10 cellular contexts compared by ENCODE assay signal in genomic region chr3:64121750-64122311, GRCh38.
"Had no signal": no experiment of that assay in that cellular context is flagged by ENCODE, and none has a peak within 500 bp of the region (broad histone marks: within the 10 kb centered on the region; RNA-seq: fewer than 3 reads in every experiment).

No MANE protein-coding gene starts in this region.

- DNase-seq: activated CD4-positive, alpha-beta T cell treated with anti-CD3 and anti-CD28 coated beads, Interleukin-2, amount 10 ng/mL, durations not matched to agents 24 days and 14 days; activated naive CD4-positive, alpha-beta T cell; central memory CD4-positive, alpha-beta T cell; foreskin fibroblast; mesenchymal stem cell; retina; small intestine; stimulated activated naive B cell treated with anti-CD40 and anti-IgM and Interleukin-4, amounts not matched to agents 10 μg/mL and 1 μg/mL and 100 μg/mL, for 72 hours had no signal

- ATAC-seq: stimulated activated naive B cell treated with anti-CD40 and anti-IgM and Interleukin-4, amounts not matched to agents 10 μg/mL and 1 μg/mL and 100 μg/mL, for 72 hours; WTC11 had no signal

- FAIRE-seq: islet of Langerhans, small intestine had no signal
